Comparison of ENCODE assay signal across 18 cellular contexts in the genomic region with DNA sequence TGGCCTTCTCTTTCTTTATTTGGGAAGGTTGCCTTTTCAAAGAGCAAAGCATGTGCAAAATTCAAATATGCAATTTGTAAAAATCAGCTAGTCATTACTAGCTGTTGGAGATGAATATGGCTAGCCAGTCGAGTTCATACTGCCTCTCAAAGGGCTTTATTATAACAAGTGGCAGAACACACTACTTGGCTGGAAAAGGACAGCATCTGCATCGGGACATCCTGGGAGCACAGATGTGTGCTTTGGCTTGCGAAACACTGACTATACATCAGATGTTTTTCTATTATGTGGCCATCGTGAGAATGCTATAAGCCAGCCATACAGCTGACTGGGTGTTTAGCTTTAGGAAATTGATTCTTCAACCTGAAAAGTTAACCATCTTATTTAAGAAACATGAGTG.
DNase-seq lines count a peak whose midpoint lies in the region; ATAC-seq lines count a peak whose summit lies in the region.
"Had no signal": no experiment of that assay in that cellular context is flagged by ENCODE, and none has a peak within 500 bp of the region (broad histone marks: within the 10 kb centered on the region; RNA-seq: fewer than 3 reads in every experiment).

No MANE protein-coding gene starts in this region.

- no peak overlapping the region for H3K4me3 Mint-ChIP-seq in activated naive CD4-positive, alpha-beta T cell treated with anti-CD3 and anti-CD28 coated beads, Interleukin-2, amount 10 ng/mL, durations not matched to agents 7 days and 5 days
- H3K4me3 Mint-ChIP-seq: B cell, CD14-positive monocyte, IgD-negative memory B cell had no signal

- H3K9me3 Mint-ChIP-seq in activated naive CD4-positive, alpha-beta T cell treated with anti-CD3 and anti-CD28 coated beads, Interleukin-2, amount 10 ng/mL, durations not matched to agents 7 days and 5 days, result no peaks in the 10 kb centered on the region

- CTCF ChIA-PET in activated naive CD4-positive, alpha-beta T cell treated with anti-CD3 and anti-CD28 coated beads, Interleukin-2, amount 10 ng/mL, durations not matched to agents 7 days and 5 days (lab: Charles Lee), result no interaction called here

- H3K36me3 Mint-ChIP-seq in activated naive CD4-positive, alpha-beta T cell treated with anti-CD3 and anti-CD28 coated beads, Interleukin-2, amount 10 ng/mL, durations not matched to agents 7 days and 5 days, result no peaks in the 10 kb centered on the region
- H3K36me3 Mint-ChIP-seq: CD14-positive monocyte, IgD-negative memory B cell had no signal

- no peak for ATAC-seq in GM21390 (IDR thresholded peaks at IDR 0.05; ENCODE audit: unreplicated experiment)
- ATAC-seq: A549, Panc1 had no signal

- H3K27ac Mint-ChIP-seq in activated naive CD4-positive, alpha-beta T cell treated with anti-CD3 and anti-CD28 coated beads, Interleukin-2, amount 10 ng/mL, durations not matched to agents 7 days and 5 days, result no peak overlapping the region
- H3K27ac Mint-ChIP-seq: B cell, CD14-positive monocyte, IgD-negative memory B cell had no signal

- DNase-seq in NCI-H524 (lab: John Stamatoyannopoulos, UW) (peak; percentile 9 to 71), NCI-H524 treated with DMSO at 0.1 percent for 48 hours (lab: John Stamatoyannopoulos, UW) (no peak), NCI-H69 (lab: John Stamatoyannopoulos, UW) (peak; percentile 15), fibroblast of the conjunctiva (ENCODE audit: low read depth) (peak; percentile 27), superior temporal gyrus (ENCODE audit: extremely low spot score) (peak; percentile 24)
- DNase-seq in activated naive CD4-positive, alpha-beta T cell treated with anti-CD3 and anti-CD28 coated beads, Interleukin-2, amount 10 ng/mL, durations not matched to agents 7 days and 5 days, result no peak
- DNase-seq: DMS79, NCI-H1436, NCI-H2029 treated with DMSO at 0.1 percent for 48 hours, NCI-H446 treated with DMSO at 0.1 percent for 48 hours, NCI-H748 treated with DMSO at 0.1 percent for 48 hours, SJCRH30 had no signal

- H3K27me3 Mint-ChIP-seq in activated naive CD4-positive, alpha-beta T cell treated with anti-CD3 and anti-CD28 coated beads, Interleukin-2, amount 10 ng/mL, durations not matched to agents 7 days and 5 days, result no peaks in the 10 kb centered on the region
- H3K27me3 Mint-ChIP-seq: IgD-negative memory B cell had no signal

- no peaks in the 10 kb centered on the region for H3K4me1 Mint-ChIP-seq in activated naive CD4-positive, alpha-beta T cell treated with anti-CD3 and anti-CD28 coated beads, Interleukin-2, amount 10 ng/mL, durations not matched to agents 7 days and 5 days
- H3K4me1 Mint-ChIP-seq: B cell, CD14-positive monocyte, IgD-negative memory B cell had no signal

Comparison
In these comparisons a context has a peak if more than half of its experiments do, and no peak if none do; other contexts are left out.
1. DNase-seq: peak in NCI-H524 (2 of 2), NCI-H69 (single experiment), fibroblast of the conjunctiva (single experiment) and superior temporal gyrus (single experiment); none in NCI-H524 treated with DMSO at 0.1 percent for 48 hours (single experiment) and activated naive CD4-positive, alpha-beta T cell treated with anti-CD3 and anti-CD28 coated beads, Interleukin-2, amount 10 ng/mL, durations not matched to agents 7 days and 5 days (single experiment).